18 cellular contexts compared by ENCODE assay signal in genomic region chr19:6687117-6687516, GRCh38. TPM values are rescaled to one million over a fixed set of nuclear protein-coding genes. Genes with fewer than 3 reads are reported as not detected.
DNase-seq lines count a peak whose midpoint lies in the region; ATAC-seq, FAIRE-seq and TF ChIP-seq lines count a peak whose summit lies in the region.
"Had no signal": no experiment of that assay in that cellular context is flagged by ENCODE, and none has a peak within 500 bp of the region (broad histone marks: within the 10 kb centered on the region; RNA-seq: fewer than 3 reads in every experiment).

No MANE protein-coding gene starts in this region.

- in situ Hi-C loops in GM12878 (cut with MboI): no loop called here

- no peaks in the 10 kb centered on the region for H4K20me1 ChIP-seq in GM12878 (ENCODE audit: control insufficient read depth, insufficient read depth)

- FAIRE-seq in GM12878 (lab: Jason Lieb, UNC): no peak

- no peaks in the 10 kb centered on the region for H3K27me3 ChIP-seq in GM12878 (replicated peaks in 1 of 2; ENCODE audit: control insufficient read depth in 2 of 2, insufficient read depth in 2 of 2, low read length in 1 of 2)
- H3K27me3 ChIP-seq: MG63, Peyer's patch had no signal

- 44% methylated on average over 5 of the region's 5 CpGs for WGBS in GM12878 (ENCODE audit: insufficient coverage, insufficient replicate concordance, low lambda C conversion rate, missing lambda C conversion rate)

- no peaks in the 10 kb centered on the region for H3K79me2 ChIP-seq in GM12878 (ENCODE audit: control insufficient read depth, insufficient read depth, low read length)

- peak; percentile 75 to 76 for ATAC-seq in activated T-cell treated with anti-CD3 and anti-CD28 coated beads, Interleukin-2, amount 50 U/mL, for 4 hours
- ATAC-seq in GM12878 (peak; percentile 32), HG03175 (IDR thresholded peaks at IDR 0.05; ENCODE audit: unreplicated experiment) (no peak)

- TF ChIP-seq CTCF in HEK293 (tag by site-specific recombination; IDR thresholded peaks at IDR 0.05) (no peak), GM12878 (IDR thresholded peaks at IDR 0.05 in 2 of 3, conservative IDR thresholded peaks at IDR 0.05 in 1 of 3; ENCODE audit: control insufficient read depth in 2 of 3, extremely low read depth in 1 of 3, insufficient read depth in 1 of 3, low read depth in 3 of 3, low read length in 3 of 3) (no peak)

- CTCF ChIA-PET in HEK293 (lab: Yijun Ruan, JAX) (interaction anchor here (1.3 kb wide), 1 partner anchor 176 kb away, joined by 4 read pairs; no protein-coding TSS in a partner anchor), GM12878 (lab: Yijun Ruan, JAX) (interaction anchor here (0.6 kb wide), 1 partner anchor 1883 kb away, joined by 4 read pairs; no protein-coding TSS in a partner anchor)

- H3K36me3 ChIP-seq in HEK293 (ENCODE audit: control insufficient read depth in 2 of 2, insufficient read depth in 1 of 2, low read length in 2 of 2) (no peaks in the 10 kb centered on the region), GM12878 (ENCODE audit: control insufficient read depth in 2 of 2, insufficient read depth in 2 of 2, low read length in 1 of 2) (no peaks in the 10 kb centered on the region)
- H3K36me3 ChIP-seq: MG63, Peyer's patch had no signal

- no peak overlapping the region for H3K4me3 ChIP-seq in HEK293 (ENCODE audit: low read depth, low read length)
- H3K4me3 ChIP-seq in GM12878: no peak overlapping the region
- H3K4me3 ChIP-seq: MG63, Peyer's patch had no signal

- no peak for TF ChIP-seq RAD21 in GM12878 (IDR thresholded peaks at IDR 0.05; ENCODE audit: insufficient read depth, low read depth, low read length)

- H3K9ac ChIP-seq in GM12878 (ENCODE audit: control insufficient read depth, insufficient read depth, low read length): no peak overlapping the region

- no peak for TF ChIP-seq POLR2A in GM12878 (IDR thresholded peaks at IDR 0.05; ENCODE audit: low read depth, low read length)

- H3K9me3 ChIP-seq in HEK293 (ENCODE audit: control insufficient read depth, insufficient read depth, low read depth, low read length) (no peaks in the 10 kb centered on the region), GM12878 (replicated peaks; ENCODE audit: control insufficient read depth, insufficient read depth, low read length) (peaks cover 1% of the 10 kb centered on the region; the same call in 1 of the 3 replicates)
- H3K9me3 ChIP-seq: MG63, Peyer's patch had no signal

- H3K27me3 Mint-ChIP-seq in activated T-cell treated with anti-CD3 and anti-CD28 coated beads, Interleukin-2, amount 50 U/mL, for 4 hours (ENCODE audit: low read depth): no peaks in the 10 kb centered on the region
- no peaks in the 10 kb centered on the region for H3K27me3 Mint-ChIP-seq in activated T-cell treated with anti-CD3 and anti-CD28 coated beads, Interleukin-2, amount 50 U/mL, for 24 hours

- H3K4me1 ChIP-seq in HEK293 (ENCODE audit: control insufficient read depth, insufficient read depth, low read length) (no peaks in the 10 kb centered on the region), GM12878 (ENCODE audit: control insufficient read depth, insufficient read depth, low read length) (peaks cover 4% of the 10 kb centered on the region)
- H3K4me1 ChIP-seq: Peyer's patch had no signal

- no peak overlapping the region for H3K27ac ChIP-seq in HEK293 (ENCODE audit: extremely low read depth, low read depth, low read length)
- H3K27ac ChIP-seq in GM12878 (ENCODE audit: control insufficient read depth, insufficient read depth): no peak overlapping the region
- H3K27ac ChIP-seq: Peyer's patch had no signal

- no peaks in the 10 kb centered on the region for H3K36me3 Mint-ChIP-seq in activated T-cell treated with anti-CD3 and anti-CD28 coated beads, Interleukin-2, amount 50 U/mL, for 4 hours (ENCODE audit: insufficient read depth)
- H3K36me3 Mint-ChIP-seq in activated T-cell treated with anti-CD3 and anti-CD28 coated beads, Interleukin-2, amount 50 U/mL, for 24 hours (ENCODE audit: low read depth): no peaks in the 10 kb centered on the region

- no peaks in the 10 kb centered on the region for H3K9me3 Mint-ChIP-seq in activated T-cell treated with anti-CD3 and anti-CD28 coated beads, Interleukin-2, amount 50 U/mL, for 4 hours
- H3K9me3 Mint-ChIP-seq in activated T-cell treated with anti-CD3 and anti-CD28 coated beads, Interleukin-2, amount 50 U/mL, for 24 hours: peaks cover 4% of the 10 kb centered on the region

- no peak for DNase-seq in activated T-cell treated with anti-CD3 and anti-CD28 coated beads, Interleukin-2, amount 50 U/mL, for 4 hours
- DNase-seq in activated T-cell treated with anti-CD3 and anti-CD28 coated beads, Interleukin-2, amount 50 U/mL, for 24 hours: no peak
- no peak for DNase-seq in GM12878 (ENCODE audit: low read depth, low spot score)
- DNase-seq in stimulated activated CD8-positive, alpha-beta memory T cell treated with anti-CD3 and anti-CD28 coated beads, Interleukin-4, amount 100 ng/mL, for 48 hours: peak; percentile 45
- no peak for DNase-seq in SIG-M5 treated with dmso at 0.1 percent for 504 hours (lab: John Stamatoyannopoulos, UW; ENCODE audit: unreplicated experiment)
- DNase-seq: AML-193, HFFc6, MG63, NCI-H1105, NCI-H1694, NCI-H2107, NCI-H2227 treated with DMSO at 0.1 percent for 48 hours, NCI-H524 treated with DMSO at 0.1 percent for 48 hours, SHP77 had no signal

- H3K4me3 Mint-ChIP-seq in activated T-cell treated with anti-CD3 and anti-CD28 coated beads, Interleukin-2, amount 50 U/mL, for 4 hours: no peak overlapping the region
- no peak overlapping the region for H3K4me3 Mint-ChIP-seq in activated T-cell treated with anti-CD3 and anti-CD28 coated beads, Interleukin-2, amount 50 U/mL, for 24 hours
- H3K4me3 Mint-ChIP-seq: HFFc6 had no signal

- H3K4me1 Mint-ChIP-seq in activated T-cell treated with anti-CD3 and anti-CD28 coated beads, Interleukin-2, amount 50 U/mL, for 4 hours (ENCODE audit: low read depth): peaks cover 10% of the 10 kb centered on the region
- peaks cover 15% of the 10 kb centered on the region for H3K4me1 Mint-ChIP-seq in activated T-cell treated with anti-CD3 and anti-CD28 coated beads, Interleukin-2, amount 50 U/mL, for 24 hours (ENCODE audit: low read depth)

- no peak for TF ChIP-seq EP300 in GM12878 (IDR thresholded peaks at IDR 0.05; ENCODE audit: borderline replicate concordance in 1 of 2, control insufficient read depth in 1 of 2, low read depth in 2 of 2, low read length in 2 of 2)

- BruUV-seq in GM12878 (replicated peaks; lab: Mats Ljungman, UMichigan): no TSS peak

- SMC1A ChIA-PET in GM12878 (lab: Charles Lee; ENCODE audit: uncharacterized antibody, unreplicated experiment): interaction anchor here (1.0 to 1.3 kb wide), 3 partner anchors 13 to 35 kb away, joined by 3 to 5 read pairs (median 3); no protein-coding TSS in a partner anchor

- H2AFZ ChIP-seq in GM12878 (ENCODE audit: control insufficient read depth, low read depth, low read length): no peak overlapping the region

- RAD21 ChIA-PET in GM12878 (lab: Charles Lee; ENCODE audit: unreplicated experiment): interaction anchor here (1.5 to 2.1 kb wide), 2 partner anchors 12 to 56 kb away, joined by 3 to 7 read pairs; no protein-coding TSS in a partner anchor

- POLR2A ChIA-PET in HEK293 (lab: Yijun Ruan, JAX) (no interaction called here), GM12878 (lab: Charles Lee) (interaction anchor here (1.0 to 1.5 kb wide), 2 partner anchors 14 to 17 kb away, joined by 3 to 4 read pairs; partner anchors contain the start of gene TNFSF14)

- no peak overlapping the region for H3K27ac Mint-ChIP-seq in activated T-cell treated with anti-CD3 and anti-CD28 coated beads, Interleukin-2, amount 50 U/mL, for 24 hours
- H3K27ac Mint-ChIP-seq: HFFc6 had no signal

- no peak overlapping the region for H3K4me2 ChIP-seq in GM12878 (ENCODE audit: control insufficient read depth, insufficient read depth)

- intact Hi-C loops in GM12878 (cut with micrococcal nuclease; ENCODE audit: unreplicated experiment): no loop called here

RNA-seq across cellular contexts. Expression of gene TNFSF14, which starts 17.2 kb away (rescaled TPM):
- total RNA-seq in activated T-cell treated with anti-CD3 and anti-CD28 coated beads, Interleukin-2, amount 50 U/mL, for 4 hours: 100 to 1,000 TPM; 244 to 279 (median 255) TPM
- 24.4 and 26.2 TPM in 2 replicates for total RNA-seq in GM12878 (2013; cell fraction: nucleolus; rRNA removed)
- 37.2 and 38.9 TPM in 2 replicates for total RNA-seq in GM12878 (2014; rRNA removed)
- total RNA-seq in GM12878 (2014; rRNA removed; fragmentation: Illumina TruSeq; extraction: Trizol): 30.6 and 31.4 TPM in 2 replicates
- 36.7 and 40.5 TPM in 2 replicates for total RNA-seq in GM12878 (2021)
- polyA plus RNA-seq in GM12878 (2011; ENCODE audit: low read depth): 3.6 TPM
- polyA plus RNA-seq in GM12878 (2011; rRNA removed): 17.3 and 21.7 TPM in 2 replicates
- polyA plus RNA-seq in GM12878 (2011; cell fraction: cytosol; rRNA removed): 28.3 and 34.0 TPM in 2 replicates
- 6.8 and 11.0 TPM in 2 replicates for polyA plus RNA-seq in GM12878 (2011; cell fraction: nucleus; rRNA removed)
- polyA plus RNA-seq in GM12878 (2012): 5.7 and 13.2 TPM in 2 replicates
- polyA plus RNA-seq in GM12878 (2014; fragmentation: Illumina TruSeq; extraction: Trizol): 34.2 and 34.7 TPM in 2 replicates
- 1 to 10 TPM; 4.3 to 5.7 TPM for polyA plus RNA-seq in GM12878 (2014; fragmentation: Nextera tagmentation; extraction: Ambion mirVana)
- 26.6 and 29.4 TPM in 2 replicates for polyA plus RNA-seq in GM12878 (2014; rRNA removed)
- 10 to 100 TPM; 30.0 to 31.2 TPM for polyA plus RNA-seq in GM12878 (2016; fragmentation: Nextera tagmentation; extraction: Ambion mirVana)
- polyA minus RNA-seq in GM12878 (2011; rRNA and poly(A)+ RNA removed): 32.6 and 34.0 TPM in 2 replicates
- 9.5 and 9.9 TPM in 2 replicates for polyA minus RNA-seq in GM12878 (2011; cell fraction: cytosol; rRNA and poly(A)+ RNA removed)
- 13.3 and 17.5 TPM in 2 replicates for polyA minus RNA-seq in GM12878 (2011; cell fraction: nucleus; rRNA and poly(A)+ RNA removed)
- total RNA-seq: Daoy, HFFc6 had no signal

RNA-seq across cellular contexts. Expression of gene C3, which starts 33.3 kb away (rescaled TPM):
- 1 to 10 TPM; 6.5 to 7.4 (median 6.7) TPM for total RNA-seq in activated T-cell treated with anti-CD3 and anti-CD28 coated beads, Interleukin-2, amount 50 U/mL, for 4 hours
- total RNA-seq in GM12878 (2013; cell fraction: nucleolus; rRNA removed): 3.1 and 4.3 TPM in 2 replicates
- total RNA-seq in GM12878 (2014; rRNA removed) (0.28 and 1.6 TPM in 2 replicates), GM12878 (2014; rRNA removed; fragmentation: Illumina TruSeq; extraction: Trizol) (0.54 and 1.1 TPM in 2 replicates), GM12878 (2021) (5.9 and 6.7 TPM in 2 replicates)
- not detected for polyA plus RNA-seq in GM12878 (2011; ENCODE audit: low read depth)
- polyA plus RNA-seq in GM12878 (2011; rRNA removed) (1.1 and 1.9 TPM in 2 replicates), GM12878 (2014; fragmentation: Illumina TruSeq; extraction: Trizol) (0.79 and 3.0 TPM in 2 replicates), GM12878 (2014; fragmentation: Nextera tagmentation; extraction: Ambion mirVana) (1 to 10 TPM in 1 of 2 experiments, under 1 TPM in 1; 0.64 to 2.7 TPM), GM12878 (2014; rRNA removed) (0.95 and 2.2 TPM in 2 replicates), GM12878 (2016; fragmentation: Nextera tagmentation; extraction: Ambion mirVana) (under 1 TPM; 0.20 to 0.25 TPM)
- 1.5 and 1.9 TPM in 2 replicates for polyA plus RNA-seq in GM12878 (2011; cell fraction: cytosol; rRNA removed)
- polyA plus RNA-seq in GM12878 (2011; cell fraction: nucleus; rRNA removed): 1.9 and 2.6 TPM in 2 replicates
- polyA plus RNA-seq in GM12878 (2012): 0.30 and 0.48 TPM in 2 replicates
- 2.0 and 2.3 TPM in 2 replicates for polyA minus RNA-seq in GM12878 (2011; rRNA and poly(A)+ RNA removed)
- polyA minus RNA-seq in GM12878 (2011; cell fraction: cytosol; rRNA and poly(A)+ RNA removed): 48.6 and 52.2 TPM in 2 replicates
- polyA minus RNA-seq in GM12878 (2011; cell fraction: nucleus; rRNA and poly(A)+ RNA removed): 4.1 and 16.8 TPM in 2 replicates

RNA-seq across cellular contexts. Expression of gene GPR108, which starts 50.3 kb away (rescaled TPM):
- 10 to 100 TPM; 60.4 to 86.3 (median 78.6) TPM for total RNA-seq in activated T-cell treated with anti-CD3 and anti-CD28 coated beads, Interleukin-2, amount 50 U/mL, for 4 hours
- total RNA-seq in GM12878 (2013; cell fraction: nucleolus; rRNA removed): 37.2 and 42.9 TPM in 2 replicates
- total RNA-seq in GM12878 (2014; rRNA removed): 63.1 and 67.7 TPM in 2 replicates
- total RNA-seq in GM12878 (2014; rRNA removed; fragmentation: Illumina TruSeq; extraction: Trizol): 42.7 and 43.8 TPM in 2 replicates
- total RNA-seq in GM12878 (2021): 64.7 and 71.0 TPM in 2 replicates
- polyA plus RNA-seq in GM12878 (2011; ENCODE audit: low read depth): 17.1 TPM
- 33.6 and 56.2 TPM in 2 replicates for polyA plus RNA-seq in GM12878 (2011; rRNA removed)
- polyA plus RNA-seq in GM12878 (2011; cell fraction: cytosol; rRNA removed): 81.3 and 87.6 TPM in 2 replicates
- 178 and 218 TPM in 2 replicates for polyA plus RNA-seq in GM12878 (2011; cell fraction: nucleus; rRNA removed)
- 53.1 and 59.7 TPM in 2 replicates for polyA plus RNA-seq in GM12878 (2012)
- polyA plus RNA-seq in GM12878 (2014; fragmentation: Illumina TruSeq; extraction: Trizol): 28.9 and 56.1 TPM in 2 replicates
- 10 to 100 TPM in 1 of 2 experiments, 1 to 10 TPM in 1; 4.4 to 17.6 TPM for polyA plus RNA-seq in GM12878 (2014; fragmentation: Nextera tagmentation; extraction: Ambion mirVana)
- polyA plus RNA-seq in GM12878 (2014; rRNA removed): 81.1 and 87.2 TPM in 2 replicates
- 10 to 100 TPM; 57.9 to 63.1 TPM for polyA plus RNA-seq in GM12878 (2016; fragmentation: Nextera tagmentation; extraction: Ambion mirVana)
- polyA minus RNA-seq in GM12878 (2011; rRNA and poly(A)+ RNA removed): 74.5 TPM in 2 replicates
- 17.3 and 27.0 TPM in 2 replicates for polyA minus RNA-seq in GM12878 (2011; cell fraction: cytosol; rRNA and poly(A)+ RNA removed)
- polyA minus RNA-seq in GM12878 (2011; cell fraction: nucleus; rRNA and poly(A)+ RNA removed): 32.6 and 40.9 TPM in 2 replicates

RNA-seq across cellular contexts. Expression of gene TRIP10, which starts 52.4 kb away (rescaled TPM):
- total RNA-seq in activated T-cell treated with anti-CD3 and anti-CD28 coated beads, Interleukin-2, amount 50 U/mL, for 4 hours: 10 to 100 TPM; 31.8 to 40.2 (median 37.4) TPM
- 35.0 and 37.1 TPM in 2 replicates for total RNA-seq in GM12878 (2013; cell fraction: nucleolus; rRNA removed)
- total RNA-seq in GM12878 (2014; rRNA removed) (34.6 and 39.5 TPM in 2 replicates), GM12878 (2014; rRNA removed; fragmentation: Illumina TruSeq; extraction: Trizol) (28.1 and 28.5 TPM in 2 replicates), GM12878 (2021) (48.6 and 52.7 TPM in 2 replicates)
- polyA plus RNA-seq in GM12878 (2011; ENCODE audit: low read depth): 18.9 TPM
- polyA plus RNA-seq in GM12878 (2011; rRNA removed) (30.1 and 44.0 TPM in 2 replicates), GM12878 (2014; fragmentation: Illumina TruSeq; extraction: Trizol) (34.7 and 38.5 TPM in 2 replicates), GM12878 (2014; fragmentation: Nextera tagmentation; extraction: Ambion mirVana) (1 to 10 TPM in 1 of 2 experiments, under 1 TPM in 1; 0.79 to 2.2 TPM), GM12878 (2014; rRNA removed) (54.5 and 56.3 TPM in 2 replicates), GM12878 (2016; fragmentation: Nextera tagmentation; extraction: Ambion mirVana) (10 to 100 TPM; 26.6 to 30.4 TPM)
- polyA plus RNA-seq in GM12878 (2011; cell fraction: cytosol; rRNA removed): 35.9 and 44.6 TPM in 2 replicates
- 86.8 and 103 TPM in 2 replicates for polyA plus RNA-seq in GM12878 (2011; cell fraction: nucleus; rRNA removed)
- 42.0 and 53.2 TPM in 2 replicates for polyA plus RNA-seq in GM12878 (2012)
- polyA minus RNA-seq in GM12878 (2011; rRNA and poly(A)+ RNA removed): 18.0 and 29.1 TPM in 2 replicates
- polyA minus RNA-seq in GM12878 (2011; cell fraction: cytosol; rRNA and poly(A)+ RNA removed): 17.6 and 19.0 TPM in 2 replicates
- 16.3 and 21.9 TPM in 2 replicates for polyA minus RNA-seq in GM12878 (2011; cell fraction: nucleus; rRNA and poly(A)+ RNA removed)

Comparison
In these comparisons a context has a peak if more than half of its experiments do, and no peak if none do; other contexts are left out.
1. RNA of gene TNFSF14, which starts 17.2 kb away (total RNA-seq): 244 to 279 TPM in activated T-cell treated with anti-CD3 and anti-CD28 coated beads, Interleukin-2, amount 50 U/mL, for 4 hours; 24.4 to 40.5 TPM in GM12878; every median in the first group is over 4 times any median in the second.